12 cellular contexts compared by ENCODE assay signal in genomic region chr9:37295796-37296195, GRCh38.
DNase-seq lines count a peak whose midpoint lies in the region; ATAC-seq and TF ChIP-seq lines count a peak whose summit lies in the region.
"Had no signal": no experiment of that assay in that cellular context is flagged by ENCODE, and none has a peak within 500 bp of the region (broad histone marks: within the 10 kb centered on the region; RNA-seq: fewer than 3 reads in every experiment).

No MANE protein-coding gene starts in this region.

- no peaks in the 10 kb centered on the region for H3K36me3 Mint-ChIP-seq in WTC11

- POLR2A ChIA-PET in HEK293 (lab: Yijun Ruan, JAX): no interaction called here
- POLR2A ChIA-PET in WTC11 (lab: Charles Lee): no interaction called here

- H3K4me3 Mint-ChIP-seq in WTC11: no peak overlapping the region
- H3K4me3 Mint-ChIP-seq: activated CD8-positive, alpha-beta memory T cell treated with anti-CD3 and anti-CD28 coated beads, Interleukin-2, amount 10 ng/mL, durations not matched to agents 7 days and 5 days had no signal

- H3K9ac ChIP-seq in SU-DHL-6 (ENCODE audit: low read length): peak overlapping the region; percentile 60

- H3K9me3 ChIP-seq in HEK293 (ENCODE audit: control insufficient read depth, insufficient read depth, low read depth, low read length) (no peaks in the 10 kb centered on the region), SU-DHL-6 (ENCODE audit: insufficient read depth, low read length) (no peaks in the 10 kb centered on the region), gastrocnemius medialis (no peaks in the 10 kb centered on the region)
- H3K9me3 ChIP-seq: breast epithelium had no signal

- peaks cover 90% of the 10 kb centered on the region for H3F3A ChIP-seq in SU-DHL-6 (ENCODE audit: insufficient read depth)

- TF ChIP-seq POLR2A in gastrocnemius medialis (IDR thresholded peaks at IDR 0.05): no peak

- no peak overlapping the region for H3K4me3 ChIP-seq in HEK293 (ENCODE audit: low read depth, low read length)
- peak overlapping the region; percentile 18 for H3K4me3 ChIP-seq in SU-DHL-6 (ENCODE audit: insufficient read depth, low read length, poor library complexity, severe bottlenecking)
- no peak overlapping the region for H3K4me3 ChIP-seq in kidney epithelial cell (ENCODE audit: low read depth, low read length)
- H3K4me3 ChIP-seq in gastrocnemius medialis: no peak overlapping the region
- H3K4me3 ChIP-seq: breast epithelium had no signal

- H2AFZ ChIP-seq in SU-DHL-6 (ENCODE audit: low read depth, low read length, severe bottlenecking): no peak overlapping the region

- no peaks in the 10 kb centered on the region for H3K9me2 ChIP-seq in SU-DHL-6 (replicated peaks; ENCODE audit: insufficient read depth, low read length)

- 0 out of 2 replicates have a peak, but pooled peaks cover 2% of the 10 kb centered on the region for H3K4me1 ChIP-seq in HEK293 (ENCODE audit: control insufficient read depth, insufficient read depth, low read length)
- H3K4me1 ChIP-seq in gastrocnemius medialis: peaks cover 6 to 14% of the 10 kb centered on the region in 2 donors

- H3K27me3 ChIP-seq in SU-DHL-6 (ENCODE audit: low read length): no peaks in the 10 kb centered on the region
- H3K27me3 ChIP-seq in kidney epithelial cell (ENCODE audit: control insufficient read depth, insufficient read depth, low read length): no peaks in the 10 kb centered on the region
- no peaks in the 10 kb centered on the region for H3K27me3 ChIP-seq in gastrocnemius medialis
- H3K27me3 ChIP-seq: breast epithelium had no signal

- H3K27me3 Mint-ChIP-seq in WTC11 (ENCODE audit: low read depth): no peaks in the 10 kb centered on the region
- H3K27me3 Mint-ChIP-seq: activated CD8-positive, alpha-beta memory T cell treated with anti-CD3 and anti-CD28 coated beads, Interleukin-2, amount 10 ng/mL, durations not matched to agents 7 days and 5 days had no signal

- no peaks in the 10 kb centered on the region for H3K9me3 Mint-ChIP-seq in WTC11

- H3K36me3 ChIP-seq in HEK293 (ENCODE audit: control insufficient read depth in 2 of 2, insufficient read depth in 1 of 2, low read length in 2 of 2) (no peaks in the 10 kb centered on the region), SU-DHL-6 (ENCODE audit: low read length) (no peaks in the 10 kb centered on the region), kidney epithelial cell (ENCODE audit: control insufficient read depth, insufficient read depth, low read length) (no peaks in the 10 kb centered on the region), gastrocnemius medialis (no peaks in the 10 kb centered on the region)
- H3K36me3 ChIP-seq: breast epithelium had no signal

- H3K79me2 ChIP-seq in SU-DHL-6 (ENCODE audit: insufficient read depth, low read length): peaks cover 95% of the 10 kb centered on the region

- H4K20me1 ChIP-seq in SU-DHL-6 (ENCODE audit: low read depth, low read length): no peaks in the 10 kb centered on the region

- intact Hi-C loops in gastrocnemius medialis (cut with DNase I; ENCODE audit: low total_unique reads): no loop called here

- H3K27ac Mint-ChIP-seq in WTC11: no peak overlapping the region
- H3K27ac Mint-ChIP-seq: activated CD8-positive, alpha-beta memory T cell treated with anti-CD3 and anti-CD28 coated beads, Interleukin-2, amount 10 ng/mL, durations not matched to agents 7 days and 5 days had no signal

- DNase-seq in NCI-H1694 treated with DMSO at 0.1 percent for 48 hours (lab: John Stamatoyannopoulos, UW) (peak; percentile 5), NCI-H1694 (lab: John Stamatoyannopoulos, UW) (no peak), kidney epithelial cell (ENCODE audit: low read depth) (no peak), gastrocnemius medialis (no peak), WTC11 (ENCODE audit: low spot score) (no peak)
- DNase-seq: activated CD8-positive, alpha-beta memory T cell treated with anti-CD3 and anti-CD28 coated beads, Interleukin-2, amount 10 ng/mL, durations not matched to agents 7 days and 5 days; midbrain; NCI-H2029 treated with DMSO at 0.1 percent for 48 hours had no signal

- CTCF ChIA-PET in HEK293 (lab: Yijun Ruan, JAX) (interaction anchor here (0.6 to 1.9 kb wide), 5 partner anchors 11 to 305 kb away, joined by 3 to 7 read pairs (median 3); no protein-coding TSS in a partner anchor), WTC11 (lab: Charles Lee) (interaction anchor here (0.5 to 1.9 kb wide), 2 partner anchors 82 to 300 kb away, joined by 3 to 8 read pairs; no protein-coding TSS in a partner anchor)

- peak overlapping the region; percentile 95 for H3K4me2 ChIP-seq in SU-DHL-6 (ENCODE audit: low read depth, low read length, poor library complexity, severe bottlenecking)

- TF ChIP-seq CTCF in HEK293 (tag by site-specific recombination; IDR thresholded peaks at IDR 0.05) (no peak), SU-DHL-6 (IDR thresholded peaks at IDR 0.05; ENCODE audit: insufficient read depth, low read length, poor library complexity, severe bottlenecking) (peak; percentile 49), kidney epithelial cell (IDR thresholded peaks at IDR 0.05; ENCODE audit: insufficient read depth, low read length, poor library complexity, severe bottlenecking) (peak; percentile 21), gastrocnemius medialis (IDR thresholded peaks at IDR 0.05 in 4 of 5, conservative IDR thresholded peaks at IDR 0.05 in 1 of 5) (no peak), WTC11 (IDR thresholded peaks at IDR 0.05) (no peak)

- in situ Hi-C loops in gastrocnemius medialis (cut with MboI; ENCODE audit: low sequenced_read_pairs in 4 of 4): loop anchor here in 1 of 4 donors (10.0 kb wide), 1 partner anchor 61 kb away; no protein-coding TSS in a partner anchor

- ATAC-seq in gastrocnemius medialis (no peak), WTC11 (no peak; the same call in 1 of the 2 replicates), GM18861 (IDR thresholded peaks at IDR 0.05; ENCODE audit: unreplicated experiment) (no peak)
- ATAC-seq: activated CD8-positive, alpha-beta memory T cell treated with anti-CD3 and anti-CD28 coated beads, Interleukin-2, amount 10 ng/mL, durations not matched to agents 7 days and 5 days had no signal

- H3K4me1 Mint-ChIP-seq in WTC11: peaks cover 24% of the 10 kb centered on the region

- H3K27ac ChIP-seq in HEK293 (ENCODE audit: extremely low read depth, low read depth, low read length) (no peak overlapping the region), SU-DHL-6 (ENCODE audit: low read depth, low read length) (peak overlapping the region; percentile 98), gastrocnemius medialis (no peak overlapping the region)
- H3K27ac ChIP-seq: breast epithelium had no signal

TF ChIP-seq in HEK293, 187 proteins besides CTCF, POLR2A, EP300 and RAD21 (continues in another document):
- TF ChIP-seq PRDM10 (tag by site-specific recombination; IDR thresholded peaks at IDR 0.05) (peak; percentile 82), KLF16 (tag by site-specific recombination; IDR thresholded peaks at IDR 0.05) (no peak)

TF ChIP-seq in WTC11, 78 proteins besides CTCF, POLR2A, EP300 and RAD21:
- TF ChIP-seq CDX4 (CRISPR knock-in tag; IDR thresholded peaks at IDR 0.05; ENCODE audit: borderline replicate concordance) (no peak), HMGXB4 (CRISPR knock-in tag; IDR thresholded peaks at IDR 0.05) (no peak), IRF2 (CRISPR knock-in tag; IDR thresholded peaks at IDR 0.05; ENCODE audit: borderline replicate concordance, low read depth) (no peak), JAZF1 (CRISPR knock-in tag; IDR thresholded peaks at IDR 0.05) (no peak), GTF2I (CRISPR knock-in tag; conservative IDR thresholded peaks at IDR 0.05) (no peak)

Comparison
In these comparisons a context has a peak if more than half of its experiments do, and no peak if none do; other contexts are left out.
1. CTCF ChIP-seq: peak in SU-DHL-6 (single experiment) and kidney epithelial cell (single experiment); none in HEK293 (single experiment), gastrocnemius medialis (0 of 5) and WTC11 (single experiment).